In the genomic region with DNA sequence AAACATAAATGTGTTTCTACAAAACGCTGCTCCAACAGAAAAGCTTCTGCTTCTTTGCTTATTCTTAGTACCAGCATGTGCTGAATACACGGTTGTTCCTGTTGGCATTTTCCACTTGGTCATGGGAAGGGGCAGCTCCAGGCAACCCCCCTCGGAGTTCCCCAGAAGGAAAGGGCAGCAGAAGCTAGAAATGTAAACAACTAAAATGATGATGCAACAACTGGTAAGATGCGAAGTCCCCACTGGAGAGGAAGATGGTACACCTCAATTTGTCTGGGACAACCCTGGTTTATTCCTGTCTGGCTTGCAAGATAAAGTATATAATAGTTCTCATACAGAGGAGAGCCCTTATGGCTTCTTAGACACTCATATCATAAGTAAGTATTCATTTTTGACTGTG, we compare ENCODE assay signal across 3 cellular contexts.
A peak's percentile ranks its signal among the peaks of the same experiment; 100 is the strongest.
TF ChIP-seq lines count a peak whose summit lies in the region.

No MANE protein-coding gene starts in this region.

TF ChIP-seq in A549, 52 proteins besides CTCF, POLR2A, EP300 and RAD21:
- TF ChIP-seq CEBPB (IDR thresholded peaks at IDR 0.05) (0 out of 4 replicates have a peak, but pooled peaks of 1 of the 2 experiments have one; percentile 21), EHF (CRISPR knock-in tag; IDR thresholded peaks at IDR 0.05) (no peak), EHMT2 (IDR thresholded peaks at IDR 0.05; ENCODE audit: low read depth) (no peak)

TF ChIP-seq in IMR-90, 13 proteins besides CTCF, POLR2A, EP300 and RAD21:
- TF ChIP-seq CHD1 (IDR thresholded peaks at IDR 0.05; ENCODE audit: low read depth, low read length) (no peak), MAFK (IDR thresholded peaks at IDR 0.05; ENCODE audit: low read depth, low read length) (no peak), FOS (IDR thresholded peaks at IDR 0.05; ENCODE audit: low read depth, low read length) (no peak), USF2 (IDR thresholded peaks at IDR 0.05; ENCODE audit: low read depth, low read length) (no peak), CEBPB (IDR thresholded peaks at IDR 0.05; ENCODE audit: low read depth, low read length) (peak; percentile 57)
TF ChIP-seq in IMR-90: peak in this region for 1.

TF ChIP-seq in WTC11, 78 proteins besides CTCF, POLR2A, EP300 and RAD21:
- no peak for TF ChIP-seq ZNF219 (CRISPR knock-in tag; IDR thresholded peaks at IDR 0.05; ENCODE audit: borderline replicate concordance)
- peak; percentile 44; the same call in 1 of the 2 replicates for TF ChIP-seq GABPB1 (CRISPR knock-in tag; IDR thresholded peaks at IDR 0.05)
